ENCODE assay signal across 13 cellular contexts in genomic region chr5:143154495-143155375, GRCh38.
DNase-seq lines count a peak whose midpoint lies in the region; ATAC-seq, FAIRE-seq and TF ChIP-seq lines count a peak whose summit lies in the region.
"Had no signal": no experiment of that assay in that cellular context is flagged by ENCODE, and none has a peak within 500 bp of the region (broad histone marks: within the 10 kb centered on the region; RNA-seq: fewer than 3 reads in every experiment).

No MANE protein-coding gene starts in this region.

- H4K20me1 ChIP-seq in hepatocyte (ENCODE audit: insufficient read depth, poor library complexity, severe bottlenecking): no peaks in the 10 kb centered on the region

- H3K4me1 ChIP-seq in ascending aorta (peaks cover 16 to 40% of the 10 kb centered on the region in 2 donors), hepatocyte (ENCODE audit: insufficient read depth) (no peaks in the 10 kb centered on the region)

- H3K9me3 Mint-ChIP-seq in stimulated activated memory B cell treated with anti-CD40 and anti-IgM and Interleukin-4, amounts not matched to agents 10 μg/mL and 1 μg/mL and 100 μg/mL, for 72 hours: no peaks in the 10 kb centered on the region
- H3K9me3 Mint-ChIP-seq: activated CD4-positive, alpha-beta memory T cell treated with anti-CD3 and anti-CD28 coated beads for 36 hours; natural killer cell had no signal

- H3K27me3 Mint-ChIP-seq in stimulated activated memory B cell treated with anti-CD40 and anti-IgM and Interleukin-4, amounts not matched to agents 10 μg/mL and 1 μg/mL and 100 μg/mL, for 72 hours: no peaks in the 10 kb centered on the region
- H3K27me3 Mint-ChIP-seq: activated CD4-positive, alpha-beta memory T cell treated with anti-CD3 and anti-CD28 coated beads for 36 hours had no signal

- peaks cover 10% of the 10 kb centered on the region for H3K36me3 Mint-ChIP-seq in stimulated activated memory B cell treated with anti-CD40 and anti-IgM and Interleukin-4, amounts not matched to agents 10 μg/mL and 1 μg/mL and 100 μg/mL, for 72 hours

- 84% methylated on average over 5 of the region's 5 CpGs for WGBS in hepatocyte (ENCODE audit: low lambda C conversion rate, missing lambda C conversion rate)

- no peaks in the 10 kb centered on the region for H3K36me3 ChIP-seq in ascending aorta
- H3K36me3 ChIP-seq in hepatocyte (replicated peaks; ENCODE audit: insufficient read depth, low read depth): no peaks in the 10 kb centered on the region

- no peak overlapping the region for H3K27ac Mint-ChIP-seq in stimulated activated memory B cell treated with anti-CD40 and anti-IgM and Interleukin-4, amounts not matched to agents 10 μg/mL and 1 μg/mL and 100 μg/mL, for 72 hours
- H3K27ac Mint-ChIP-seq: activated CD4-positive, alpha-beta memory T cell treated with anti-CD3 and anti-CD28 coated beads for 36 hours; natural killer cell had no signal

- no peak for TF ChIP-seq POLR2A in H54 (IDR thresholded peaks at IDR 0.05; ENCODE audit: low read depth, low read length)

- no peaks in the 10 kb centered on the region for H3K9me2 ChIP-seq in hepatocyte (replicated peaks; ENCODE audit: insufficient read depth)

- H3K27me3 ChIP-seq in ascending aorta (no peaks in the 10 kb centered on the region), hepatocyte (no peaks in the 10 kb centered on the region)

- H3K4me1 Mint-ChIP-seq in stimulated activated memory B cell treated with anti-CD40 and anti-IgM and Interleukin-4, amounts not matched to agents 10 μg/mL and 1 μg/mL and 100 μg/mL, for 72 hours: peaks cover 8% of the 10 kb centered on the region

- no peak for ATAC-seq in stimulated activated memory B cell treated with anti-CD40 and anti-IgM and Interleukin-4, amounts not matched to agents 10 μg/mL and 1 μg/mL and 100 μg/mL, for 72 hours
- ATAC-seq in GM19455 (IDR thresholded peaks at IDR 0.05; ENCODE audit: unreplicated experiment) (no peak), HG03342 (IDR thresholded peaks at IDR 0.05; ENCODE audit: unreplicated experiment) (no peak)
- ATAC-seq: natural killer cell had no signal

- DNase-seq in H54 (ENCODE audit: insufficient read length, low spot score) (peak; percentile 22), ascending aorta (ENCODE audit: low spot score in 2 of 2) (no peak), hepatocyte (ENCODE audit: low spot score) (no peak), NCI-H1092 treated with DMSO at 0.1 percent for 48 hours (lab: John Stamatoyannopoulos, UW) (no peak)
- DNase-seq: activated CD4-positive, alpha-beta memory T cell treated with anti-CD3 and anti-CD28 coated beads for 36 hours; natural killer cell; NCI-H1694 treated with DMSO at 0.1 percent for 48 hours; SHP77 treated with DMSO at 0.1 percent for 48 hours had no signal

- TF ChIP-seq CTCF in ascending aorta (IDR thresholded peaks at IDR 0.05) (no peak), hepatocyte (IDR thresholded peaks at IDR 0.05; ENCODE audit: poor library complexity) (no peak)

- H3K4me3 ChIP-seq in ascending aorta: no peak overlapping the region
- H3K4me3 ChIP-seq in hepatocyte: no peak overlapping the region
- H3K4me3 ChIP-seq in skin epidermis: no peak overlapping the region

- FAIRE-seq in H54 (lab: Jason Lieb, UNC): peak; percentile 41

- H3K27ac ChIP-seq in ascending aorta: peak overlapping the region; percentile 75 to 84
- peak overlapping the region; percentile 47 for H3K27ac ChIP-seq in hepatocyte
- H3K27ac ChIP-seq in skin epidermis: peak overlapping the region in 14 of 21 experiments; percentile 8 to 77 (median 54)
- H3K27ac ChIP-seq: HL-60 had no signal

- no peak overlapping the region for H2AFZ ChIP-seq in hepatocyte

- no peaks in the 10 kb centered on the region for H3K79me2 ChIP-seq in hepatocyte

- intact Hi-C loops in ascending aorta (cut with DNase I): loop anchor here (2.0 to 10.0 kb wide), 4 partner anchors 22 to 1642 kb away; no protein-coding TSS in a partner anchor

- no peak overlapping the region for H3K4me3 Mint-ChIP-seq in stimulated activated memory B cell treated with anti-CD40 and anti-IgM and Interleukin-4, amounts not matched to agents 10 μg/mL and 1 μg/mL and 100 μg/mL, for 72 hours
- H3K4me3 Mint-ChIP-seq: activated CD4-positive, alpha-beta memory T cell treated with anti-CD3 and anti-CD28 coated beads for 36 hours; natural killer cell had no signal

- no peaks in the 10 kb centered on the region for H3K9me3 ChIP-seq in ascending aorta
- H3K9me3 ChIP-seq in hepatocyte (ENCODE audit: low read depth): no peaks in the 10 kb centered on the region

- no peak overlapping the region for H3K4me2 ChIP-seq in hepatocyte
